Comparison of ENCODE assay signal across 11 cellular contexts in the genomic region with DNA sequence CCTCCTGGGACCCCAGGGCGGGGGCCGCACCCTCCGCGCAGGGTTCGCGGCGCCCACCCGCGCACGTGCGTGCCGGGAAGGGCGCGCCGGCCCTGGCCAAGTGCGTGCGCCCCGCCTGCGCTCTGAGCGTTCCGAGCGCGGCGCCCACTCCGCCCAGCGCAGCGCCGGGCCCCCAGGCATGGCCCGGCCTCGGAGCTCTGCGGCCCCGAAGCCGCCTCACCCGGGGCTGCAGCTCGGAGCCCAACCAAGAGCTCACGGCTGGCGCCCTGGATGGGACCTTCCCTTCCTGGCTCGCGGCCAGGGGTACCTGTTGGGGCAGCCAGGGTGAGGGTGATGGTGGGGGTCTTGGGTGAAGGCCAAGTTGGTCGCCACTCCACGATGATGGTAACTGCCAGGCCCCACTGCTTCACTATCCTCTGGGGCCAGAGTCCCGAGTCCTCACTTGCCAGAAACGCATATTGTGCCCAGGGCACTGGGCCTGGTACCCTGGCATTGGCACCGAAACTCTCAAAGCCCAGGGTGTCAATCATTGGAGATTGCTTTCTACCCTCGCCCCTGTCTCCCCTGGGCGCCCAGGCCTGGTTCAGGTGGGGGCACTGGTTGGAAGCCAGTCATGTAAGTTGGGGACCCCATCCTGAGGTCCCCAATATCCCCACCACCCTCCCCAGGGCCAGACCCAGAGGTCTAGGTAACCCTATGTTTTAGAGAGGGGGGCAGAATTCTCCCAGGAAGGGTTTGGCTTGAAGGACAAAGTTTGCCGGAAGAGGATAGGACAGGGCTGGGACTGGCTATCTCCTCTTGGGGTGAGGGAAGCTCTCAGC. TPM values are rescaled to one million over a fixed set of nuclear protein-coding genes. Genes with fewer than 3 reads are reported as not detected.
A peak's percentile ranks its signal among the peaks of the same experiment; 100 is the strongest.
DNase-seq lines count a peak whose midpoint lies in the region; ATAC-seq and TF ChIP-seq lines count a peak whose summit lies in the region.
"Had no signal": no experiment of that assay in that cellular context is flagged by ENCODE, and none has a peak within 500 bp of the region (broad histone marks: within the 10 kb centered on the region; RNA-seq: fewer than 3 reads in every experiment).

No MANE protein-coding gene starts in this region.

- intact Hi-C loops in Caco-2 (cut with micrococcal nuclease; ENCODE audit: unreplicated experiment) (loop anchor here (1.0 kb wide), 1 partner anchor 136 kb away; no protein-coding TSS in a partner anchor), PC-3 (cut with micrococcal nuclease) (no loop called here), right cardiac atrium (cut with DNase I) (loop anchor here in 1 of 4 donors (10.0 kb wide), 1 partner anchor 134 kb away; no protein-coding TSS in a partner anchor), prostate gland (cut with DNase I) (loop anchor here (5.0 kb wide), 1 partner anchor 157 kb away; no protein-coding TSS in a partner anchor), sciatic nerve (cut with DNase I) (no loop called here)
- intact Hi-C loops in CD4-positive, alpha-beta memory T cell (cut with micrococcal nuclease): no loop called here

- TF ChIP-seq POLR2A in prostate gland (IDR thresholded peaks at IDR 0.05): no peak

- POLR2A ChIA-PET in Caco-2 (lab: Charles Lee) (no interaction called here), PC-3 (lab: Charles Lee; ENCODE audit: unreplicated experiment) (interaction anchor here (0.6 to 0.7 kb wide), 2 partner anchors 73 to 81 kb away, joined by 3 read pairs; no protein-coding TSS in a partner anchor)
- POLR2A ChIA-PET in CD4-positive, alpha-beta memory T cell (lab: Charles Lee; ENCODE audit: partially characterized antibody): no interaction called here

- BruUV-seq in Caco-2 (replicated peaks; lab: Mats Ljungman, UMichigan): no TSS peak
- no TSS peak for BruUV-seq in PC-3 (replicated peaks; lab: Mats Ljungman, UMichigan)

- H3K9me3 ChIP-seq in Caco-2 (no peaks in the 10 kb centered on the region), PC-3 (ENCODE audit: low read length) (no peaks in the 10 kb centered on the region), right cardiac atrium (ENCODE audit: control insufficient read depth, low read length) (no peaks in the 10 kb centered on the region), prostate gland (no peaks in the 10 kb centered on the region)
- H3K9me3 ChIP-seq in CD4-positive, alpha-beta memory T cell (ENCODE audit: control insufficient read depth in 1 of 2, low read length in 2 of 2): no peaks in the 10 kb centered on the region

- DNase-seq in Caco-2 (no peak), PC-3 (peak; percentile 33), right cardiac atrium (peak in 1 of 3 donors; percentile 70), prostate gland (ENCODE audit: low spot score) (no peak), sciatic nerve (ENCODE audit: low spot score) (no peak)
- DNase-seq in CD4-positive, alpha-beta memory T cell: no peak
- DNase-seq: activated CD4-positive, CD25-positive, alpha-beta regulatory T cell treated with anti-CD3 and anti-CD28 coated beads, Interleukin-2, amount 50 U/mL, for 72 hours; caudate nucleus; NCI-H1092 had no signal

- TF ChIP-seq CTCF in Caco-2 (IDR thresholded peaks at IDR 0.05; ENCODE audit: insufficient read depth in 1 of 2, low read depth in 1 of 2, low read length in 1 of 2, severe bottlenecking in 1 of 2, unreplicated experiment in 1 of 2): no peak
- TF ChIP-seq CTCF in PC-3 (conservative IDR thresholded peaks at IDR 0.05; ENCODE audit: low read depth, low read length): no peak
- no peak for TF ChIP-seq CTCF in prostate gland (IDR thresholded peaks at IDR 0.05)

- no peak overlapping the region for H2AFZ ChIP-seq in PC-3 (ENCODE audit: low read length)

- no peak overlapping the region for H3K27ac Mint-ChIP-seq in Caco-2 (ENCODE audit: unreplicated experiment)
- no peak overlapping the region for H3K27ac Mint-ChIP-seq in CD4-positive, alpha-beta memory T cell

- ATAC-seq in PC-3 (peak; percentile 5), right cardiac atrium (peak; percentile 18 to 36), GM21619 (IDR thresholded peaks at IDR 0.05; ENCODE audit: unreplicated experiment) (no peak), HG03039 (IDR thresholded peaks at IDR 0.05; ENCODE audit: unreplicated experiment) (no peak), sciatic nerve (no peak)

- H3K4me3 ChIP-seq in Caco-2 (ENCODE audit: low read depth, low read length): no peak overlapping the region; the same call in 1 of the 2 replicates
- H3K4me3 ChIP-seq in PC-3 (ENCODE audit: low read length): peak overlapping the region; percentile 78
- peak overlapping the region; percentile 47 for H3K4me3 ChIP-seq in right cardiac atrium (ENCODE audit: low read length)
- peak overlapping the region; percentile 31 to 48 for H3K4me3 ChIP-seq in prostate gland
- H3K4me3 ChIP-seq in CD4-positive, alpha-beta memory T cell (ENCODE audit: low read length in 2 of 2): no peak overlapping the region

- peak overlapping the region; percentile 91 for H3K4me2 ChIP-seq in PC-3 (ENCODE audit: low read length)

- no peaks in the 10 kb centered on the region for H3K36me3 Mint-ChIP-seq in Caco-2 (ENCODE audit: insufficient read depth, unreplicated experiment)
- H3K36me3 Mint-ChIP-seq in CD4-positive, alpha-beta memory T cell: no peaks in the 10 kb centered on the region

- H3K9me3 Mint-ChIP-seq in Caco-2 (ENCODE audit: unreplicated experiment): no peaks in the 10 kb centered on the region
- no peaks in the 10 kb centered on the region for H3K9me3 Mint-ChIP-seq in CD4-positive, alpha-beta memory T cell

- H3K27me3 Mint-ChIP-seq in Caco-2 (ENCODE audit: insufficient read depth, unreplicated experiment): peaks cover 6% of the 10 kb centered on the region
- peaks cover 26% of the 10 kb centered on the region in 2 donors for H3K27me3 Mint-ChIP-seq in CD4-positive, alpha-beta memory T cell

- no peaks in the 10 kb centered on the region for H3K9me2 ChIP-seq in PC-3 (replicated peaks; ENCODE audit: low read length)

- H3K79me2 ChIP-seq in PC-3 (ENCODE audit: low read length): peaks cover 70% of the 10 kb centered on the region

- WGBS in right cardiac atrium: 13% methylated on average over 47 of the region's 47 CpGs
- WGBS in prostate gland: 41% methylated on average over 8 of the region's 47 CpGs

- no peaks in the 10 kb centered on the region for H3K36me3 ChIP-seq in Caco-2 (ENCODE audit: control insufficient read depth, insufficient read depth, low read length)
- peaks cover 26% of the 10 kb centered on the region for H3K36me3 ChIP-seq in PC-3 (ENCODE audit: low read depth, low read length)
- H3K36me3 ChIP-seq in prostate gland: no peaks in the 10 kb centered on the region
- H3K36me3 ChIP-seq in CD4-positive, alpha-beta memory T cell (ENCODE audit: insufficient read depth, low read length): no peaks in the 10 kb centered on the region

- peak overlapping the region; percentile 52 for H3K4me3 Mint-ChIP-seq in Caco-2 (ENCODE audit: unreplicated experiment)
- no peak overlapping the region for H3K4me3 Mint-ChIP-seq in CD4-positive, alpha-beta memory T cell

- peaks cover 5% of the 10 kb centered on the region; the same call in 1 of the 2 replicates for H4K20me1 ChIP-seq in PC-3 (ENCODE audit: low read length)

- H3K27me3 ChIP-seq in Caco-2 (replicated peaks; ENCODE audit: control insufficient read depth, insufficient read depth, low read length) (peaks cover 3% of the 10 kb centered on the region; the same call in 1 of the 2 replicates), PC-3 (ENCODE audit: low read length) (no peaks in the 10 kb centered on the region), right cardiac atrium (ENCODE audit: control insufficient read depth, insufficient read depth) (no peaks in the 10 kb centered on the region), prostate gland (replicated peaks; ENCODE audit: insufficient read depth) (no peaks in the 10 kb centered on the region)
- no peaks in the 10 kb centered on the region for H3K27me3 ChIP-seq in CD4-positive, alpha-beta memory T cell (ENCODE audit: insufficient read depth, low read length)

- CTCF ChIA-PET in Caco-2 (lab: Charles Lee) (interaction anchor here (0.8 to 1.7 kb wide), 3 partner anchors 11 to 136 kb away, joined by 3 to 5 read pairs (median 5); no protein-coding TSS in a partner anchor), PC-3 (lab: Charles Lee) (interaction anchor here (0.7 kb wide), 1 partner anchor 123 kb away, joined by 3 read pairs; no protein-coding TSS in a partner anchor)
- CTCF ChIA-PET in CD4-positive, alpha-beta memory T cell (lab: Charles Lee; ENCODE audit: partially characterized antibody): no interaction called here

- H3K9ac ChIP-seq in PC-3 (ENCODE audit: low read length): peak overlapping the region; percentile 78

- H3F3A ChIP-seq in PC-3 (ENCODE audit: low read length, unreplicated experiment): peaks cover 8% of the 10 kb centered on the region

- H3K4me1 Mint-ChIP-seq in Caco-2 (ENCODE audit: low read depth, unreplicated experiment): no peaks in the 10 kb centered on the region
- no peaks in the 10 kb centered on the region for H3K4me1 Mint-ChIP-seq in CD4-positive, alpha-beta memory T cell

- peaks cover 11% of the 10 kb centered on the region; the same call in 1 of the 2 replicates for H3K4me1 ChIP-seq in Caco-2
- H3K4me1 ChIP-seq in PC-3 (ENCODE audit: insufficient read depth, low read length): peaks cover 63% of the 10 kb centered on the region
- H3K4me1 ChIP-seq in right cardiac atrium (ENCODE audit: control insufficient read depth, insufficient read depth, low read length): peaks cover 3% of the 10 kb centered on the region
- no peaks in the 10 kb centered on the region for H3K4me1 ChIP-seq in prostate gland (replicated peaks)
- no peaks in the 10 kb centered on the region for H3K4me1 ChIP-seq in CD4-positive, alpha-beta memory T cell (ENCODE audit: insufficient read depth, low read length)

- peak overlapping the region; percentile 84 for H3K27ac ChIP-seq in PC-3 (ENCODE audit: low read length)
- peak overlapping the region; percentile 8 for H3K27ac ChIP-seq in right cardiac atrium (ENCODE audit: low read length)
- H3K27ac ChIP-seq in prostate gland: peak overlapping the region; percentile 57
- H3K27ac ChIP-seq in CD4-positive, alpha-beta memory T cell (ENCODE audit: low read depth, low read length): no peak overlapping the region

RNA-seq across cellular contexts. Expression of a gene that starts 0.9 kb away (rescaled TPM):
- total RNA-seq in Caco-2 (2022): 5.8 and 8.4 TPM in 2 replicates
- total RNA-seq in PC-3 (2014; rRNA removed): 184 and 244 TPM in 2 replicates
- total RNA-seq in right cardiac atrium: 10 to 100 TPM in 2 of 4 donors, 1 to 10 TPM in 2; 7.9 to 18.2 (median 9.5) TPM
- 6.8 TPM for polyA plus RNA-seq in right cardiac atrium
- total RNA-seq in prostate gland: 10 to 100 TPM; 34.6 to 43.9 TPM
- 3.4 TPM for total RNA-seq in sciatic nerve
- total RNA-seq in CD4-positive, alpha-beta memory T cell: not detected
- not detected for polyA plus RNA-seq in CD4-positive, alpha-beta memory T cell

Comparison
In these comparisons a context has a peak if more than half of its experiments do, and no peak if none do; other contexts are left out.
1. H3K4me3 ChIP-seq: peak in PC-3 (single experiment), right cardiac atrium (single experiment) and prostate gland (2 of 2); none in Caco-2 (single experiment) and CD4-positive, alpha-beta memory T cell (0 of 2).
2. ATAC-seq: peak in PC-3 (single experiment) and right cardiac atrium (2 of 2); none in GM21619 (single experiment), HG03039 (single experiment) and sciatic nerve (single experiment).
3. intact Hi-C loops: an anchor here in Caco-2 (1.0 kb wide) and prostate gland (5.0 kb wide); none called in PC-3, sciatic nerve and CD4-positive, alpha-beta memory T cell.